In the genomic region with DNA sequence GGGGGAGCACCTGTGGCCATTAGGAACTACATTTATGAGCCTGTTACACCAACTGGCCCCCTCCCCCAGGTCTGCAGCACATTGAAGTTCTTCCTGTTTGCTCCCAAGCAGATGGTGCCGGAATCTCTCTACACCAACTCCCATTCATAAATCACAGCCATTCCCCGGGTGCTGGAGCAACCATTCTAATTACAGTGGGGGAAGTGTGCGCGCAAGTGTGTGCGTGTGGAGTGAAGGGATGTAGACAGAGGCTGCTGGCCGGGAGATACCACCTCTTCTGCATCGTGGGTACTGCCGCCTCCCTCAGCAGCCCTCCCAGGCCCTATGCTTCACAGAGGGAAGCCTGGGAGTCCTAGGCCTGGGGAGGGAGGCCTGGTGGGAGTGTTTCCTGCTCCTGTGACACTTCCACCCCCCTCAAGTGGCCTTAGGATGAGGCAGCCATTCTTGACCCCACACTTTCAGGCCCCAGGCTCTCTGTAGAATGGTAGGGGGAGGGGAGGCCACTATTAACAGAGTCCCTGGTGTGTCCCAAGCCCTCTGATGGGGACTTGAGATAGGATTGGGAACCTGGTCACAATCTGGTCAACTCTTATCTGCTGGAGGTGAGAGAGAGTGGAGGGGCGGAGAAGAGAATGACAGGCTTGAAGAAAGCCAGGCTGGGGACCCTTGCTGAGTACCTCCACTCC, we compare ENCODE assay signal across 1 cellular context.
TF ChIP-seq lines count a peak whose summit lies in the region.

No MANE protein-coding gene starts in this region.

TF ChIP-seq in GM23338, 12 proteins besides CTCF, POLR2A, EP300 and RAD21 (continued from another document):
- TF ChIP-seq, protein P1, sequence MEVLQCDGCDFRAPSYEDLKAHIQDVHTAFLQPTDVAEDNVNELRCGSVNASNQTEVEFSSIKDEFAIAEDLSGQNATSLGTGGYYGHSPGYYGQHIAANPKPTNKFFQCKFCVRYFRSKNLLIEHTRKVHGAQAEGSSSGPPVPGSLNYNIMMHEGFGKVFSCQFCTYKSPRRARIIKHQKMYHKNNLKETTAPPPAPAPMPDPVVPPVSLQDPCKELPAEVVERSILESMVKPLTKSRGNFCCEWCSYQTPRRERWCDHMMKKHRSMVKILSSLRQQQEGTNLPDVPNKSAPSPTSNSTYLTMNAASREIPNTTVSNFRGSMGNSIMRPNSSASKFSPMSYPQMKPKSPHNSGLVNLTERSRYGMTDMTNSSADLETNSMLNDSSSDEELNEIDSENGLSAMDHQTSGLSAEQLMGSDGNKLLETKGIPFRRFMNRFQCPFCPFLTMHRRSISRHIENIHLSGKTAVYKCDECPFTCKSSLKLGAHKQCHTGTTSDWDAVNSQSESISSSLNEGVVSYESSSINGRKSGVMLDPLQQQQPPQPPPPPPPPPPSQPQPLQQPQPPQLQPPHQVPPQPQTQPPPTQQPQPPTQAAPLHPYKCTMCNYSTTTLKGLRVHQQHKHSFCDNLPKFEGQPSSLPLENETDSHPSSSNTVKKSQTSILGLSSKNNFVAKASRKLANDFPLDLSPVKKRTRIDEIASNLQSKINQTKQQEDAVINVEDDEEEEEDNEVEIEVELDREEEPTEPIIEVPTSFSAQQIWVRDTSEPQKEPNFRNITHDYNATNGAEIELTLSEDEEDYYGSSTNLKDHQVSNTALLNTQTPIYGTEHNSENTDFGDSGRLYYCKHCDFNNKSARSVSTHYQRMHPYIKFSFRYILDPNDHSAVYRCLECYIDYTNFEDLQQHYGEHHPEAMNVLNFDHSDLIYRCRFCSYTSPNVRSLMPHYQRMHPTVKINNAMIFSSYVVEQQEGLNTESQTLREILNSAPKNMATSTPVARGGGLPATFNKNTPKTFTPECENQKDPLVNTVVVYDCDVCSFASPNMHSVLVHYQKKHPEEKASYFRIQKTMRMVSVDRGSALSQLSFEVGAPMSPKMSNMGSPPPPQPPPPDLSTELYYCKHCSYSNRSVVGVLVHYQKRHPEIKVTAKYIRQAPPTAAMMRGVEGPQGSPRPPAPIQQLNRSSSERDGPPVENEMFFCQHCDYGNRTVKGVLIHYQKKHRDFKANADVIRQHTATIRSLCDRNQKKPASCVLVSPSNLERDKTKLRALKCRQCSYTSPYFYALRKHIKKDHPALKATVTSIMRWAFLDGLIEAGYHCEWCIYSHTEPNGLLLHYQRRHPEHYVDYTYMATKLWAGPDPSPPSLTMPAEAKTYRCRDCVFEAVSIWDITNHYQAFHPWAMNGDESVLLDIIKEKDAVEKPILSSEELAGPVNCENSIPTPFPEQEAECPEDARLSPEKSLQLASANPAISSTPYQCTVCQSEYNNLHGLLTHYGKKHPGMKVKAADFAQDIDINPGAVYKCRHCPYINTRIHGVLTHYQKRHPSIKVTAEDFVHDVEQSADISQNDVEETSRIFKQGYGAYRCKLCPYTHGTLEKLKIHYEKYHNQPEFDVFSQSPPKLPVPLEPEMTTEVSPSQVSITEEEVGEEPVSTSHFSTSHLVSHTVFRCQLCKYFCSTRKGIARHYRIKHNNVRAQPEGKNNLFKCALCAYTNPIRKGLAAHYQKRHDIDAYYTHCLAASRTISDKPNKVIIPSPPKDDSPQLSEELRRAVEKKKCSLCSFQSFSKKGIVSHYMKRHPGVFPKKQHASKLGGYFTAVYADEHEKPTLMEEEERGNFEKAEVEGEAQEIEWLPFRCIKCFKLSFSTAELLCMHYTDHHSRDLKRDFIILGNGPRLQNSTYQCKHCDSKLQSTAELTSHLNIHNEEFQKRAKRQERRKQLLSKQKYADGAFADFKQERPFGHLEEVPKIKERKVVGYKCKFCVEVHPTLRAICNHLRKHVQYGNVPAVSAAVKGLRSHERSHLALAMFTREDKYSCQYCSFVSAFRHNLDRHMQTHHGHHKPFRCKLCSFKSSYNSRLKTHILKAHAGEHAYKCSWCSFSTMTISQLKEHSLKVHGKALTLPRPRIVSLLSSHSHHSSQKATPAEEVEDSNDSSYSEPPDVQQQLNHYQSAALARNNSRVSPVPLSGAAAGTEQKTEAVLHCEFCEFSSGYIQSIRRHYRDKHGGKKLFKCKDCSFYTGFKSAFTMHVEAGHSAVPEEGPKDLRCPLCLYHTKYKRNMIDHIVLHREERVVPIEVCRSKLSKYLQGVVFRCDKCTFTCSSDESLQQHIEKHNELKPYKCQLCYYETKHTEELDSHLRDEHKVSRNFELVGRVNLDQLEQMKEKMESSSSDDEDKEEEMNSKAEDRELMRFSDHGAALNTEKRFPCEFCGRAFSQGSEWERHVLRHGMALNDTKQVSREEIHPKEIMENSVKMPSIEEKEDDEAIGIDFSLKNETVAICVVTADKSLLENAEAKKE (CRISPR knock-in tag; IDR thresholded peaks at IDR 0.05) = no peak
- TF ChIP-seq, protein P2, sequence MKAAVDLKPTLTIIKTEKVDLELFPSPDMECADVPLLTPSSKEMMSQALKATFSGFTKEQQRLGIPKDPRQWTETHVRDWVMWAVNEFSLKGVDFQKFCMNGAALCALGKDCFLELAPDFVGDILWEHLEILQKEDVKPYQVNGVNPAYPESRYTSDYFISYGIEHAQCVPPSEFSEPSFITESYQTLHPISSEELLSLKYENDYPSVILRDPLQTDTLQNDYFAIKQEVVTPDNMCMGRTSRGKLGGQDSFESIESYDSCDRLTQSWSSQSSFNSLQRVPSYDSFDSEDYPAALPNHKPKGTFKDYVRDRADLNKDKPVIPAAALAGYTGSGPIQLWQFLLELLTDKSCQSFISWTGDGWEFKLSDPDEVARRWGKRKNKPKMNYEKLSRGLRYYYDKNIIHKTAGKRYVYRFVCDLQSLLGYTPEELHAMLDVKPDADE (IDR thresholded peaks at IDR 0.05) = no peak
- no peak for TF ChIP-seq EZH2phosphoT487 (IDR thresholded peaks at IDR 0.05; ENCODE audit: unreplicated experiment)
- TF ChIP-seq CREB1 (CRISPR knock-in tag; IDR thresholded peaks at IDR 0.05; ENCODE audit: low read depth) = no peak
- no peak for TF ChIP-seq ZNF331 (CRISPR knock-in tag; IDR thresholded peaks at IDR 0.05; ENCODE audit: low read depth)
